Comparison of ENCODE assay signal across 18 cellular contexts in genomic region chr4:165472943-165473676, GRCh38.
"Had no signal": no experiment of that assay in that cellular context is flagged by ENCODE, and none has a peak within 500 bp of the region (broad histone marks: within the 10 kb centered on the region; RNA-seq: fewer than 3 reads in every experiment).

No MANE protein-coding gene starts in this region.

- H3K36me3 ChIP-seq: pancreas, sigmoid colon, spleen, suprapubic skin, upper lobe of left lung had no signal

- H3K4me1 ChIP-seq: pancreas, sigmoid colon, spleen had no signal

- H3K27me3 ChIP-seq: esophagus squamous epithelium, pancreas, sigmoid colon, spleen, suprapubic skin, upper lobe of left lung had no signal

- H3K4me3 Mint-ChIP-seq: activated CD4-positive, alpha-beta memory T cell treated with anti-CD3 and anti-CD28 coated beads for 36 hours; activated CD8-positive, alpha-beta memory T cell treated with anti-CD3 and anti-CD28 coated beads, Interleukin-2, amount 10 ng/mL, durations not matched to agents 7 days and 5 days; activated naive CD4-positive, alpha-beta T cell treated with anti-CD3 and anti-CD28 coated beads for 36 hours; naive B cell; stimulated activated naive CD8-positive, alpha-beta T cell treated with anti-CD3 and anti-CD28 coated beads, Interleukin-15, Interleukin-2, amounts not matched to agents 100 ng/mL and 50 ng/mL, for 24 hours had no signal

- H3K4me1 Mint-ChIP-seq: activated CD8-positive, alpha-beta memory T cell treated with anti-CD3 and anti-CD28 coated beads, Interleukin-2, amount 10 ng/mL, durations not matched to agents 7 days and 5 days; naive B cell had no signal

- DNase-seq: activated CD4-positive, alpha-beta memory T cell treated with anti-CD3 and anti-CD28 coated beads for 36 hours; activated CD4-positive, alpha-beta T cell treated with anti-CD3 and anti-CD28 coated beads for 1 hour; activated CD8-positive, alpha-beta memory T cell treated with anti-CD3 and anti-CD28 coated beads, Interleukin-2, amount 10 ng/mL, durations not matched to agents 7 days and 5 days; activated naive CD4-positive, alpha-beta T cell treated with anti-CD3 and anti-CD28 coated beads for 36 hours; activated T-cell treated with anti-CD3 and anti-CD28 coated beads, Interleukin-2, amount 50 U/mL, for 1 hour; esophagus squamous epithelium; foreskin fibroblast; hippocampal formation; naive B cell; pancreas; sigmoid colon; spleen; T-helper 9 cell; upper lobe of left lung had no signal

- H3K4me3 ChIP-seq: esophagus squamous epithelium, pancreas, sigmoid colon, spleen, suprapubic skin, upper lobe of left lung had no signal

- H3K36me3 Mint-ChIP-seq: activated CD8-positive, alpha-beta memory T cell treated with anti-CD3 and anti-CD28 coated beads, Interleukin-2, amount 10 ng/mL, durations not matched to agents 7 days and 5 days had no signal

- H3K27ac Mint-ChIP-seq: activated CD4-positive, alpha-beta memory T cell treated with anti-CD3 and anti-CD28 coated beads for 36 hours; activated CD8-positive, alpha-beta memory T cell treated with anti-CD3 and anti-CD28 coated beads, Interleukin-2, amount 10 ng/mL, durations not matched to agents 7 days and 5 days; activated naive CD4-positive, alpha-beta T cell treated with anti-CD3 and anti-CD28 coated beads for 36 hours; activated T-helper 2 cell treated with anti-CD3 and anti-CD28 coated beads, Interferon-gamma antibody, Interleukin-2, Interleukin-4, amounts not matched to agents 10 μg/mL and 5 μg/mL and 100 μg/mL, durations not matched to agents 14 hours and 24 hours and 36 hours; naive B cell; stimulated activated naive CD8-positive, alpha-beta T cell treated with anti-CD3 and anti-CD28 coated beads, Interleukin-15, Interleukin-2, amounts not matched to agents 100 ng/mL and 50 ng/mL, for 24 hours had no signal

- ATAC-seq: activated CD8-positive, alpha-beta memory T cell treated with anti-CD3 and anti-CD28 coated beads, Interleukin-2, amount 10 ng/mL, durations not matched to agents 7 days and 5 days; left lobe of liver; pancreas had no signal

- H3K27ac ChIP-seq: esophagus squamous epithelium, pancreas, sigmoid colon, spleen, suprapubic skin, upper lobe of left lung had no signal
